Comparison of ENCODE assay signal across 8 cellular contexts in the genomic region with DNA sequence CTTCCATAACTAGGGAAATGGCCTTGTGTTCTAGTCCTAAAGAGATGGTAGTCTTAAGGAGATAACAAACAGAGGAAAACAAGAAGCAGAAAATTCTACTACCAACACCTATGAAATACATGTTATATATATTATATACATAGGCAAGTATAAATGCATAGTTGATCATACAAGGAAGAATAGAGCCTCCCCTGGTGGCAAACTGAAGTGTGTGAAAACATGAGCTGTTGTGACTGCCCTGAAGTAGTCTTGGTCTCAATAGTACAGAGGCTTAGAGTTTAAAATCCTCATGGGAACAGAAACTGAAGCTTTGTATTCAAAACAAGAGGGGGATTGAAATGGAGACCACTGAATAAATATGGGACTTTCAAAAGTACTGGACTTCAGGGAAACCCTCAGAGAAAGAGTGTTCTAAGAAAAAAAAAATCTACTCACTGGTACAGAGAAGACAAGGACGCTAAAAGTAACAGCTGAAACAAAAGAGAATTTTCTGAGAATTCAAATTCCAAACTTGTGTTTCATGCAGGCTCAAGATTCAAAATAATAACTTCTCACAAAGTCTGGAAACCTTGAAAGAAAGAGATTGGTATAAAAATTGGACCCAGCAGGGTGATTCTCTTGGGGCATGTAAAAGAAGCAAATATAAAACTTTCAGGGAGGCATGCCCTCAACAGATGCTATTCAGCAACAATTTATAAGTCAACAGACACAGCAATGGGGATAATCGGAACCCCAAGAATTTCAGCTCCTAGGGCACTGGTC. TPM values are rescaled to one million over a fixed set of nuclear protein-coding genes. Genes with fewer than 3 reads are reported as not detected.
DNase-seq lines count a peak whose midpoint lies in the region; ATAC-seq and TF ChIP-seq lines count a peak whose summit lies in the region.

No MANE protein-coding gene starts in this region.

- H3K27ac Mint-ChIP-seq in CD8-positive, alpha-beta memory T cell: peak overlapping the region in 4 of 8 donors; percentile 31 to 87 (median 58)

- in situ Hi-C loops in transverse colon (cut with MboI; ENCODE audit: low pct_ligation_motif_present in 1 of 4, low pct_unique_long_range_greater_than_20kb in 1 of 4, low sequenced_read_pairs in 3 of 4): no loop called here

- peaks cover 0 to 6% (median 0%) of the 10 kb centered on the region in 5 donors for H3K9me3 Mint-ChIP-seq in CD8-positive, alpha-beta memory T cell

- no peak overlapping the region for H3K27ac ChIP-seq in CD8-positive, alpha-beta memory T cell (ENCODE audit: low read depth, low read length)
- H3K27ac ChIP-seq in transverse colon: no peak overlapping the region
- no peak overlapping the region for H3K27ac ChIP-seq in ovary

- H3K9ac ChIP-seq in Loucy (ENCODE audit: low read depth, low read length, poor library complexity, severe bottlenecking): no peak overlapping the region

- H3K4me1 Mint-ChIP-seq in CD8-positive, alpha-beta memory T cell: peaks cover 10 to 16% (median 16%) of the 10 kb centered on the region in 3 donors

- CTCF ChIA-PET in CD8-positive, alpha-beta memory T cell (lab: Charles Lee): interaction anchor here (0.7 to 3.5 kb wide), 21 partner anchors 12 to 569 kb away, joined by 3 to 24 read pairs (median 4); a partner anchor contains a TSS

- peaks cover 0 to 14% (median 2%) of the 10 kb centered on the region in 3 donors for H3K36me3 Mint-ChIP-seq in CD8-positive, alpha-beta memory T cell

- no peak overlapping the region for H2AFZ ChIP-seq in Loucy (ENCODE audit: low read length)

- H3K4me3 ChIP-seq in CD8-positive, alpha-beta memory T cell (ENCODE audit: low read length): no peak overlapping the region
- H3K4me3 ChIP-seq in Loucy (ENCODE audit: low read length, poor library complexity, severe bottlenecking): no peak overlapping the region
- H3K4me3 ChIP-seq in choroid plexus epithelial cell (ENCODE audit: low read depth, low read length): no peak overlapping the region
- no peak overlapping the region for H3K4me3 ChIP-seq in transverse colon
- no peak overlapping the region for H3K4me3 ChIP-seq in ovary

- H3K36me3 ChIP-seq in CD8-positive, alpha-beta memory T cell (ENCODE audit: insufficient read depth, low read length): no peaks in the 10 kb centered on the region
- H3K36me3 ChIP-seq in Loucy (ENCODE audit: insufficient read depth, low read length): no peaks in the 10 kb centered on the region
- no peaks in the 10 kb centered on the region for H3K36me3 ChIP-seq in transverse colon
- H3K36me3 ChIP-seq in ovary: no peaks in the 10 kb centered on the region

- no peaks in the 10 kb centered on the region for H3F3A ChIP-seq in Loucy (ENCODE audit: low read depth)

- TF ChIP-seq POLR2A in transverse colon (IDR thresholded peaks at IDR 0.05): no peak
- TF ChIP-seq POLR2A in ovary (IDR thresholded peaks at IDR 0.05): no peak

- H3K79me2 ChIP-seq in Loucy (ENCODE audit: insufficient read depth, low read length): no peaks in the 10 kb centered on the region

- POLR2A ChIA-PET in CD8-positive, alpha-beta memory T cell (lab: Charles Lee): interaction anchor here (0.6 kb wide), 1 partner anchor 102 kb away, joined by 7 read pairs; no protein-coding TSS in a partner anchor

- peak in 3 of 5 donors; percentile 15 to 60 (median 34) for DNase-seq in CD8-positive, alpha-beta memory T cell
- peak; percentile 31 for DNase-seq in GM20000 (ENCODE audit: low spot score)
- peak; percentile 73 for DNase-seq in choroid plexus epithelial cell (ENCODE audit: low read depth)
- no peak for DNase-seq in transverse colon
- no peak for DNase-seq in midbrain (lab: John Stamatoyannopoulos, UW)
- no peak for DNase-seq in ovary
- DNase-seq in omental fat pad (ENCODE audit: low spot score): no peak

- TF ChIP-seq CTCF in GM20000 (IDR thresholded peaks at IDR 0.05; ENCODE audit: extremely low read depth, missing control alignments): peak; percentile 6
- peak; percentile 76 for TF ChIP-seq CTCF in Loucy (conservative IDR thresholded peaks at IDR 0.05; ENCODE audit: low read length)
- TF ChIP-seq CTCF in choroid plexus epithelial cell (conservative IDR thresholded peaks at IDR 0.05; ENCODE audit: low read depth, low read length): peak; percentile 79
- peak in 4 of 5 experiments; percentile 20 to 35 (median 29) for TF ChIP-seq CTCF in transverse colon (IDR thresholded peaks at IDR 0.05)
- TF ChIP-seq CTCF in ovary (IDR thresholded peaks at IDR 0.05): no peak
- TF ChIP-seq CTCF in omental fat pad (IDR thresholded peaks at IDR 0.05): no peak

- WGBS in transverse colon (ENCODE audit: low coverage in 1 of 2), 2 donors: 86 to 90% methylated on average over 2 of the region's 2 CpGs
- 31 to 69% (median 41%) methylated on average over 2 of the region's 2 CpGs for WGBS in ovary, 3 donors

- H3K4me1 ChIP-seq in CD8-positive, alpha-beta memory T cell (ENCODE audit: insufficient read depth, low read length): peaks cover 5% of the 10 kb centered on the region
- H3K4me1 ChIP-seq in Loucy (ENCODE audit: insufficient read depth, low read length, poor library complexity, severe bottlenecking) (no peaks in the 10 kb centered on the region), transverse colon (no peaks in the 10 kb centered on the region), ovary (ENCODE audit: insufficient read depth) (no peaks in the 10 kb centered on the region)

- H3K27me3 Mint-ChIP-seq in CD8-positive, alpha-beta memory T cell: no peaks in the 10 kb centered on the region

- no peaks in the 10 kb centered on the region for H3K9me3 ChIP-seq in CD8-positive, alpha-beta memory T cell (ENCODE audit: low read length)
- H3K9me3 ChIP-seq in Loucy (ENCODE audit: insufficient read depth, low read depth, low read length) (no peaks in the 10 kb centered on the region), transverse colon (no peaks in the 10 kb centered on the region), ovary (no peaks in the 10 kb centered on the region)

- TF ChIP-seq EP300 in transverse colon (IDR thresholded peaks at IDR 0.05; ENCODE audit: low read depth) (no peak), ovary (IDR thresholded peaks at IDR 0.05) (no peak)

- intact Hi-C loops in transverse colon (cut with DNase I; ENCODE audit: low total_unique reads): no loop called here
- intact Hi-C loops in ovary (cut with DNase I): no loop called here

- no peaks in the 10 kb centered on the region for H3K27me3 ChIP-seq in CD8-positive, alpha-beta memory T cell (ENCODE audit: insufficient read depth, low read length, poor library complexity, severe bottlenecking)
- H3K27me3 ChIP-seq in Loucy (ENCODE audit: insufficient read depth, low read length, poor library complexity, severe bottlenecking): no peaks in the 10 kb centered on the region
- no peaks in the 10 kb centered on the region for H3K27me3 ChIP-seq in transverse colon
- H3K27me3 ChIP-seq in ovary: no peaks in the 10 kb centered on the region

- no peak for ATAC-seq in omental fat pad (ENCODE audit: low FRiP score)

- no peak overlapping the region for H3K4me2 ChIP-seq in Loucy (ENCODE audit: low read depth, low read length, poor library complexity, severe bottlenecking)

- H4K20me1 ChIP-seq in Loucy (ENCODE audit: insufficient read depth, low read length, poor library complexity, severe bottlenecking): no peaks in the 10 kb centered on the region

- H3K9me2 ChIP-seq in Loucy (replicated peaks; ENCODE audit: low read depth, low read length): no peaks in the 10 kb centered on the region

- peak overlapping the region in 1 of 7 donors; percentile 22 for H3K4me3 Mint-ChIP-seq in CD8-positive, alpha-beta memory T cell

RNA-seq across cellular contexts. Expression of a gene that starts 59.7 kb away (rescaled TPM):
- total RNA-seq in CD8-positive, alpha-beta memory T cell: 10 to 100 TPM; 12.5 to 14.5 TPM
- 220 TPM for polyA plus RNA-seq in CD8-positive, alpha-beta memory T cell
- total RNA-seq in transverse colon (1 to 10 TPM in 2 of 4 donors, not detected in 2; 4.0 to 4.4 TPM), ovary (1 to 10 TPM in 6 of 7 donors, under 1 TPM in 1; 0.81 to 7.4 (median 2.9) TPM), omental fat pad (1 to 10 TPM; 1.3 to 3.3 (median 1.8) TPM)
- 1 to 10 TPM; 2.0 to 2.7 TPM for polyA plus RNA-seq in ovary

Comparison
In these comparisons a context has a peak if more than half of its experiments do, and no peak if none do; other contexts are left out.
1. DNase-seq: peak in CD8-positive, alpha-beta memory T cell (3 of 5), GM20000 (single experiment) and choroid plexus epithelial cell (single experiment); none in transverse colon (single experiment), midbrain (single experiment), ovary (0 of 5) and omental fat pad (single experiment).
2. CTCF ChIP-seq: peak in GM20000 (single experiment), Loucy (single experiment), choroid plexus epithelial cell (single experiment) and transverse colon (4 of 5); none in ovary (0 of 3) and omental fat pad (0 of 3).